In the genomic region with DNA sequence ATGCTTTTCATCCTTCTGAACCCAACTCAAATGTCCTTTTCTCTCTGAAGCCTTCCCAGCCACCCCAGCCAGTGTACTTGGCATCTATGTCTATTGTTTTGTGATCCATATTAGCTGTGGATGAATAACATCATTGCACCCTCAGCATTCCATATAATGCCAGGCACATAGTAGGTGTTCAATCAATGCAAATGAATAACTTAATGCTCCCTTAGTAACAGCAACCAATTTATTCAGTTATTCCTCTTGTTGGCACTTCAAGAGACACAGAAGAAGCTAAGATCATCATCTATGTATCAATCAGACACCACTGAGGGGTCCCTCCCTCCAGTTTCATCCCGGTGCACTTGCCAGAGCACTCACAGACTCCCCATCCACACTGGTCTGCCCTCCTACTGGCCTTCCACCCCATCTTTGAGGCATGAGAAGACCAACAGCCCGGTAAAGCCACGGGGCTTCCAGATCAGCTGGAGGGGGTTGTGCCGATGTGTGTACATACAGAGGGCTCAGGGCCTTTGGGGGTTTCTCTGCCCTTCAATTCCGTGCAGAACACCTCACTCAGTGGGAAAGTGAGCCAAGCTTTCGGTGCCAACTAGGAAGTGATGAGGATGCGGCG, we compare ENCODE assay signal across 8 cellular contexts. TPM values are rescaled to one million over a fixed set of nuclear protein-coding genes. Genes with fewer than 3 reads are reported as not detected.
DNase-seq lines count a peak whose midpoint lies in the region; ATAC-seq and TF ChIP-seq lines count a peak whose summit lies in the region.

No MANE protein-coding gene starts in this region.

- H3K36me3 Mint-ChIP-seq in naive B cell, result no peaks in the 10 kb centered on the region

- no peak for TF ChIP-seq POLR2A in erythroblast (IDR thresholded peaks at IDR 0.05; ENCODE audit: low read length)

- H3K4me3 ChIP-seq in AG10803 (ENCODE audit: low read length), result peak overlapping the region; percentile 66

- no peaks in the 10 kb centered on the region for H3K9me3 Mint-ChIP-seq in naive B cell

- H3K27me3 Mint-ChIP-seq in naive B cell, result no peaks in the 10 kb centered on the region

- no peaks in the 10 kb centered on the region for H3K9me3 ChIP-seq in KOPT-K1 (ENCODE audit: insufficient read depth, low read length, poor library complexity, severe bottlenecking)

- H3K27ac ChIP-seq in KOPT-K1 (ENCODE audit: low read depth, low read length, poor library complexity, severe bottlenecking), result peak overlapping the region; percentile 93

- peaks cover 7% of the 10 kb centered on the region for H3K36me3 ChIP-seq in KOPT-K1 (ENCODE audit: insufficient read depth, low read length)

- peaks cover 53 to 81% (median 64%) of the 10 kb centered on the region in 3 donors for H3K4me1 Mint-ChIP-seq in naive B cell

- no peak for TF ChIP-seq CTCF in AG10803 (conservative IDR thresholded peaks at IDR 0.05; ENCODE audit: low read length)

- peak overlapping the region; percentile 92 to 96 (median 94) for H3K27ac Mint-ChIP-seq in naive B cell

- no peak for DNase-seq in AG10803 (ENCODE audit: low read depth)
- peak; percentile 34 for DNase-seq in cerebellar cortex (ENCODE audit: low spot score)
- no peak for DNase-seq in naive B cell
- no peak for DNase-seq in Ammon's horn (ENCODE audit: low spot score)
- no peak for DNase-seq in erythroblast (lab: John Stamatoyannopoulos, UW)

- H3K4me3 Mint-ChIP-seq in naive B cell, result peak overlapping the region; percentile 92 to 99 (median 98)

- ATAC-seq in naive B cell (ENCODE audit: low read depth in 2 of 2) (no peak), GM21737 (IDR thresholded peaks at IDR 0.05; ENCODE audit: unreplicated experiment) (no peak), GM19397 (IDR thresholded peaks at IDR 0.05; ENCODE audit: unreplicated experiment) (no peak)

RNA-seq across cellular contexts. Expression of gene TAF8, which starts 2.4 kb away (rescaled TPM):
- 10 to 100 TPM; 10.3 to 25.6 (median 18.6) TPM for polyA plus RNA-seq in naive B cell (ENCODE audit: low read depth in 6 of 6)
